In the genomic region with DNA sequence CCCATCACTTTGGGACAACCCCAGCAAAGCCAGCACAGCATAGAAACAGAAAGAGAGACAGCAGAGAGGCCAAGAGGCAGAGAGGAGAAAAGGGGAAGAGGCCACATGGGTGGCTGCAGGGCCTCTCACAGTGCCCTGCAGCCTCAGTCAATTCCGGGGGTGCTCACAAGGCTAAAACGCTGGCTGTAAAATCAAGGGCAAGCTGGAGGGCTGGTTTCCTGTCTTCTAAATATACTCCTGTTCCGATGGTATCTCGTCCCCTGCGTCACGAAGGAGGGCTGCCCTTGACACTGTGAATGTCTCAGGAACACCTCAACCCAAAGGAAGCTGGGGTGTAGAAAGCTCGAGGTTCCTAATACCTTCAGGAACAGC, we compare ENCODE assay signal across 9 cellular contexts.
DNase-seq lines count a peak whose midpoint lies in the region; ATAC-seq and TF ChIP-seq lines count a peak whose summit lies in the region.
"Had no signal": no experiment of that assay in that cellular context is flagged by ENCODE, and none has a peak within 500 bp of the region (broad histone marks: within the 10 kb centered on the region; RNA-seq: fewer than 3 reads in every experiment).

No MANE protein-coding gene starts in this region.

- H3K79me2 ChIP-seq in mammary epithelial cell (ENCODE audit: insufficient read depth, low read length), result no peaks in the 10 kb centered on the region

- peaks cover 0 to 14% (median 0%) of the 10 kb centered on the region in 7 donors for H3K9me3 Mint-ChIP-seq in CD4-positive, CD25-positive, alpha-beta regulatory T cell
- H3K9me3 Mint-ChIP-seq in activated CD4-positive, alpha-beta T cell treated with anti-CD3 and anti-CD28 coated beads, Interleukin-2, amount 10 ng/mL, durations not matched to agents 24 days and 14 days, result peaks cover 12% of the 10 kb centered on the region
- H3K9me3 Mint-ChIP-seq in Calu3 (ENCODE audit: low read depth, unreplicated experiment), result peaks cover 3% of the 10 kb centered on the region

- CTCF ChIA-PET in mammary epithelial cell (lab: Charles Lee; ENCODE audit: low non-redundant PET), result no interaction called here
- CTCF ChIA-PET in Calu3 (lab: Charles Lee), result interaction anchor here (0.8 kb wide), 1 partner anchor 38 kb away, joined by 4 read pairs; no protein-coding TSS in a partner anchor

- H4K20me1 ChIP-seq in mammary epithelial cell (ENCODE audit: insufficient read depth, low read length), result no peaks in the 10 kb centered on the region

- H3K36me3 ChIP-seq in CD4-positive, CD25-positive, alpha-beta regulatory T cell (ENCODE audit: control insufficient read depth, insufficient read depth, low read length), result no peaks in the 10 kb centered on the region
- H3K36me3 ChIP-seq in left ventricle myocardium inferior (no peaks in the 10 kb centered on the region), mammary epithelial cell (ENCODE audit: insufficient read depth, low read length) (no peaks in the 10 kb centered on the region)
- H3K36me3 ChIP-seq: cardiac muscle cell had no signal

- in situ Hi-C loops in mammary epithelial cell (cut with MboI; ENCODE audit: low sequenced_read_pairs in 2 of 2), result no loop called here

- whole genome bisulfite sequencing in mammary epithelial cell (ENCODE audit: low coverage, missing lambda C conversion rate), result no CpG with 5 or more reads among the region's 7 CpGs

- no peaks in the 10 kb centered on the region for H3K27me3 ChIP-seq in CD4-positive, CD25-positive, alpha-beta regulatory T cell (ENCODE audit: control insufficient read depth, insufficient read depth, low read length)
- H3K27me3 ChIP-seq in left ventricle myocardium inferior (ENCODE audit: low read depth) (no peaks in the 10 kb centered on the region), mammary epithelial cell (ENCODE audit: insufficient read depth, low read length) (no peaks in the 10 kb centered on the region)
- H3K27me3 ChIP-seq: cardiac muscle cell had no signal

- peak overlapping the region; percentile 49 to 95 (median 73) for H3K4me3 Mint-ChIP-seq in CD4-positive, CD25-positive, alpha-beta regulatory T cell
- H3K4me3 Mint-ChIP-seq in activated CD4-positive, alpha-beta T cell treated with anti-CD3 and anti-CD28 coated beads, Interleukin-2, amount 10 ng/mL, durations not matched to agents 24 days and 14 days, result peak overlapping the region; percentile 58
- H3K4me3 Mint-ChIP-seq in Calu3 (ENCODE audit: low read depth, unreplicated experiment), result no peak overlapping the region

- no peak overlapping the region for H3K4me2 ChIP-seq in mammary epithelial cell (ENCODE audit: insufficient read depth, low read depth, low read length)

- no peaks in the 10 kb centered on the region for H3K36me3 Mint-ChIP-seq in CD4-positive, CD25-positive, alpha-beta regulatory T cell
- peaks cover 20% of the 10 kb centered on the region for H3K36me3 Mint-ChIP-seq in activated CD4-positive, alpha-beta T cell treated with anti-CD3 and anti-CD28 coated beads, Interleukin-2, amount 10 ng/mL, durations not matched to agents 24 days and 14 days (ENCODE audit: low read depth)
- no peaks in the 10 kb centered on the region for H3K36me3 Mint-ChIP-seq in Calu3 (ENCODE audit: insufficient read depth, unreplicated experiment)

- peak overlapping the region; percentile 75 for H3K27ac ChIP-seq in CD4-positive, CD25-positive, alpha-beta regulatory T cell (ENCODE audit: insufficient read depth, low read length, poor library complexity, severe bottlenecking)
- H3K27ac ChIP-seq in left ventricle myocardium inferior (replicated peaks) (peak overlapping the region; percentile 63), mammary epithelial cell (ENCODE audit: insufficient read depth, low read depth, low read length) (no peak overlapping the region)
- H3K27ac ChIP-seq: cardiac muscle cell had no signal

- DNase-seq in CD4-positive, CD25-positive, alpha-beta regulatory T cell, result peak; percentile 27 to 77 (median 39)
- DNase-seq in activated CD4-positive, alpha-beta T cell treated with anti-CD3 and anti-CD28 coated beads, Interleukin-2, amount 10 ng/mL, durations not matched to agents 24 days and 14 days, result peak; percentile 87
- DNase-seq in left ventricle myocardium inferior, result no peak
- DNase-seq in stimulated activated CD8-positive, alpha-beta memory T cell treated with anti-CD3 and anti-CD28 coated beads, Interleukin-7, amount 100 ng/mL, for 1 hour (ENCODE audit: low read depth in 2 of 2), result peak; percentile 28 to 29
- no peak for DNase-seq in mammary epithelial cell
- no peak for DNase-seq in Calu3

- TF ChIP-seq CTCF in left ventricle myocardium inferior (IDR thresholded peaks at IDR 0.05; ENCODE audit: borderline replicate concordance) (no peak), mammary epithelial cell (conservative IDR thresholded peaks at IDR 0.05 in 1 of 2, IDR thresholded peaks at IDR 0.05 in 1 of 2; ENCODE audit: extremely low read depth in 1 of 2, insufficient read depth in 1 of 2, low read depth in 1 of 2, low read length in 2 of 2) (no peak), Calu3 (IDR thresholded peaks at IDR 0.05; ENCODE audit: unreplicated experiment) (no peak)

- no peak overlapping the region for H3K9ac ChIP-seq in mammary epithelial cell (ENCODE audit: insufficient read depth, low read length)

- intact Hi-C loops in activated CD4-positive, alpha-beta T cell treated with anti-CD3 and anti-CD28 coated beads, Interleukin-2, amount 10 ng/mL, durations not matched to agents 24 days and 14 days (cut with micrococcal nuclease), result loop anchor here (1.0 to 10.0 kb wide), 12 partner anchors 28 to 1081 kb away; no protein-coding TSS in a partner anchor
- intact Hi-C loops in left ventricle myocardium inferior (cut with micrococcal nuclease) (no loop called here), mammary epithelial cell (cut with micrococcal nuclease) (no loop called here), Calu3 (cut with micrococcal nuclease; ENCODE audit: unreplicated experiment) (no loop called here)

- H3K4me3 ChIP-seq in CD4-positive, CD25-positive, alpha-beta regulatory T cell (ENCODE audit: low read depth, low read length), result peak overlapping the region; percentile 42
- H3K4me3 ChIP-seq in left ventricle myocardium inferior, result no peak overlapping the region
- H3K4me3 ChIP-seq in mammary epithelial cell (replicated peaks in 1 of 3; ENCODE audit: insufficient read depth in 1 of 3, low read depth in 2 of 3, low read length in 3 of 3), result no peak overlapping the region
- H3K4me3 ChIP-seq: cardiac muscle cell had no signal

- H2AFZ ChIP-seq in mammary epithelial cell (ENCODE audit: low read depth, low read length), result no peak overlapping the region

- H3K4me1 Mint-ChIP-seq in CD4-positive, CD25-positive, alpha-beta regulatory T cell, result peaks cover 13 to 37% (median 24%) of the 10 kb centered on the region in 4 donors
- peaks cover 66% of the 10 kb centered on the region for H3K4me1 Mint-ChIP-seq in activated CD4-positive, alpha-beta T cell treated with anti-CD3 and anti-CD28 coated beads, Interleukin-2, amount 10 ng/mL, durations not matched to agents 24 days and 14 days
- no peaks in the 10 kb centered on the region for H3K4me1 Mint-ChIP-seq in Calu3 (ENCODE audit: low read depth, unreplicated experiment)

- peaks cover 0 to 2% of the 10 kb centered on the region in 2 experiments for H3K9me3 ChIP-seq in CD4-positive, CD25-positive, alpha-beta regulatory T cell (ENCODE audit: control insufficient read depth in 2 of 2, low read length in 2 of 2)
- H3K9me3 ChIP-seq in left ventricle myocardium inferior (replicated peaks) (peaks cover 3% of the 10 kb centered on the region), mammary epithelial cell (replicated peaks; ENCODE audit: insufficient read depth, low read length) (peaks cover 19% of the 10 kb centered on the region)

- dilution Hi-C loops in mammary epithelial cell (cut with HindIII; ENCODE audit: low sequenced_read_pairs), result loop anchor here (5.0 kb wide), 1 partner anchor 43 kb away; no protein-coding TSS in a partner anchor

- BruUV-seq in mammary epithelial cell (replicated peaks; lab: Mats Ljungman, UMichigan) (no TSS peak), Calu3 (replicated peaks; lab: Mats Ljungman, UMichigan) (no TSS peak)

- no peaks in the 10 kb centered on the region for H3K27me3 Mint-ChIP-seq in CD4-positive, CD25-positive, alpha-beta regulatory T cell
- H3K27me3 Mint-ChIP-seq in activated CD4-positive, alpha-beta T cell treated with anti-CD3 and anti-CD28 coated beads, Interleukin-2, amount 10 ng/mL, durations not matched to agents 24 days and 14 days, result no peaks in the 10 kb centered on the region
- H3K27me3 Mint-ChIP-seq in Calu3 (ENCODE audit: unreplicated experiment), result no peaks in the 10 kb centered on the region

- H3K4me1 ChIP-seq in CD4-positive, CD25-positive, alpha-beta regulatory T cell (ENCODE audit: control insufficient read depth, insufficient read depth, low read length, poor library complexity, severe bottlenecking), result peaks cover 22% of the 10 kb centered on the region
- H3K4me1 ChIP-seq in left ventricle myocardium inferior, result peaks cover 33% of the 10 kb centered on the region
- H3K4me1 ChIP-seq in mammary epithelial cell (ENCODE audit: insufficient read depth, low read length), result no peaks in the 10 kb centered on the region

- peak; percentile 60 to 73 for ATAC-seq in CD4-positive, CD25-positive, alpha-beta regulatory T cell (ENCODE audit: low read depth in 2 of 2)
- ATAC-seq in GM19438 (IDR thresholded peaks at IDR 0.05; ENCODE audit: low read depth, unreplicated experiment) (peak; percentile 67), HG03520 (IDR thresholded peaks at IDR 0.05; ENCODE audit: unreplicated experiment) (peak; percentile 68)

- H3K27ac Mint-ChIP-seq in CD4-positive, CD25-positive, alpha-beta regulatory T cell, result peak overlapping the region; percentile 50 to 89 (median 67)
- peak overlapping the region; percentile 96 for H3K27ac Mint-ChIP-seq in activated CD4-positive, alpha-beta T cell treated with anti-CD3 and anti-CD28 coated beads, Interleukin-2, amount 10 ng/mL, durations not matched to agents 24 days and 14 days
- H3K27ac Mint-ChIP-seq in Calu3 (ENCODE audit: unreplicated experiment), result no peak overlapping the region

Comparison
In these comparisons a context has a peak if more than half of its experiments do, and no peak if none do; other contexts are left out.
1. DNase-seq: peak in CD4-positive, CD25-positive, alpha-beta regulatory T cell (3 of 3), activated CD4-positive, alpha-beta T cell treated with anti-CD3 and anti-CD28 coated beads, Interleukin-2, amount 10 ng/mL, durations not matched to agents 24 days and 14 days (single experiment) and stimulated activated CD8-positive, alpha-beta memory T cell treated with anti-CD3 and anti-CD28 coated beads, Interleukin-7, amount 100 ng/mL, for 1 hour (2 of 2); none in left ventricle myocardium inferior (single experiment), mammary epithelial cell (single experiment) and Calu3 (single experiment).
2. Peak in every context shown above with its lines, with median percentiles within 50 percentile points of each other: ATAC-seq.